ENCODE assay signal across 3 cellular contexts in the genomic region with DNA sequence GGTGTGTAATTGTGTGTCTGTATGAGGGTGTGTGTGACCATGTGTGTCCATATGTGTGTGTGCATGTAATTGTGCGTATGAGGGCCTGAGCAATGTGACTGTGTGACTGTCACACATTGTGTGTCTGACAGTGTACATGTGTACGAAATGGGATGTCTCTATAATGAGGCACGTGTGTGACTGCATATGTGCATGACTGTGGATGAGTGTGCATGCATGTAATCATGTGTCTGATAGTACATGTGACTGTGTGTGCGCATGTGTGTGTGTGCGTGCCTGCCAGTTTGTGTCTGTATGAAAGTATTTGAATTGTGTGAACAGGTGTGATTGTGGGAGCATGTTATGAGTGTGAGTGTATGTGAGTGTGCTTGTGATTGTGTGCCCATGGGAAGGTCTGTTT.
TF ChIP-seq lines count a peak whose summit lies in the region.

No MANE protein-coding gene starts in this region.

TF ChIP-seq in HepG2, 621 proteins besides CTCF, POLR2A, EP300 and RAD21:
- TF ChIP-seq, protein P1, sequence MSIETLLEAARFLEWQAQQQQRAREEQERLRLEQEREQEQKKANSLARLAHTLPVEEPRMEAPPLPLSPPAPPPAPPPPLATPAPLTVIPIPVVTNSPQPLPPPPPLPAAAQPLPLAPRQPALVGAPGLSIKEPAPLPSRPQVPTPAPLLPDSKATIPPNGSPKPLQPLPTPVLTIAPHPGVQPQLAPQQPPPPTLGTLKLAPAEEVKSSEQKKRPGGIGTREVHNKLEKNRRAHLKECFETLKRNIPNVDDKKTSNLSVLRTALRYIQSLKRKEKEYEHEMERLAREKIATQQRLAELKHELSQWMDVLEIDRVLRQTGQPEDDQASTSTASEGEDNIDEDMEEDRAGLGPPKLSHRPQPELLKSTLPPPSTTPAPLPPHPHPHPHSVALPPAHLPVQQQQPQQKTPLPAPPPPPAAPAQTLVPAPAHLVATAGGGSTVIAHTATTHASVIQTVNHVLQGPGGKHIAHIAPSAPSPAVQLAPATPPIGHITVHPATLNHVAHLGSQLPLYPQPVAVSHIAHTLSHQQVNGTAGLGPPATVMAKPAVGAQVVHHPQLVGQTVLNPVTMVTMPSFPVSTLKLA (IDR thresholded peaks at IDR 0.05) = peak; percentile 68
- TF ChIP-seq, protein P2, sequence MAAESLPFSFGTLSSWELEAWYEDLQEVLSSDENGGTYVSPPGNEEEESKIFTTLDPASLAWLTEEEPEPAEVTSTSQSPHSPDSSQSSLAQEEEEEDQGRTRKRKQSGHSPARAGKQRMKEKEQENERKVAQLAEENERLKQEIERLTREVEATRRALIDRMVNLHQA (CRISPR knock-in tag; IDR thresholded peaks at IDR 0.05) = no peak
- TF ChIP-seq, protein P3, sequence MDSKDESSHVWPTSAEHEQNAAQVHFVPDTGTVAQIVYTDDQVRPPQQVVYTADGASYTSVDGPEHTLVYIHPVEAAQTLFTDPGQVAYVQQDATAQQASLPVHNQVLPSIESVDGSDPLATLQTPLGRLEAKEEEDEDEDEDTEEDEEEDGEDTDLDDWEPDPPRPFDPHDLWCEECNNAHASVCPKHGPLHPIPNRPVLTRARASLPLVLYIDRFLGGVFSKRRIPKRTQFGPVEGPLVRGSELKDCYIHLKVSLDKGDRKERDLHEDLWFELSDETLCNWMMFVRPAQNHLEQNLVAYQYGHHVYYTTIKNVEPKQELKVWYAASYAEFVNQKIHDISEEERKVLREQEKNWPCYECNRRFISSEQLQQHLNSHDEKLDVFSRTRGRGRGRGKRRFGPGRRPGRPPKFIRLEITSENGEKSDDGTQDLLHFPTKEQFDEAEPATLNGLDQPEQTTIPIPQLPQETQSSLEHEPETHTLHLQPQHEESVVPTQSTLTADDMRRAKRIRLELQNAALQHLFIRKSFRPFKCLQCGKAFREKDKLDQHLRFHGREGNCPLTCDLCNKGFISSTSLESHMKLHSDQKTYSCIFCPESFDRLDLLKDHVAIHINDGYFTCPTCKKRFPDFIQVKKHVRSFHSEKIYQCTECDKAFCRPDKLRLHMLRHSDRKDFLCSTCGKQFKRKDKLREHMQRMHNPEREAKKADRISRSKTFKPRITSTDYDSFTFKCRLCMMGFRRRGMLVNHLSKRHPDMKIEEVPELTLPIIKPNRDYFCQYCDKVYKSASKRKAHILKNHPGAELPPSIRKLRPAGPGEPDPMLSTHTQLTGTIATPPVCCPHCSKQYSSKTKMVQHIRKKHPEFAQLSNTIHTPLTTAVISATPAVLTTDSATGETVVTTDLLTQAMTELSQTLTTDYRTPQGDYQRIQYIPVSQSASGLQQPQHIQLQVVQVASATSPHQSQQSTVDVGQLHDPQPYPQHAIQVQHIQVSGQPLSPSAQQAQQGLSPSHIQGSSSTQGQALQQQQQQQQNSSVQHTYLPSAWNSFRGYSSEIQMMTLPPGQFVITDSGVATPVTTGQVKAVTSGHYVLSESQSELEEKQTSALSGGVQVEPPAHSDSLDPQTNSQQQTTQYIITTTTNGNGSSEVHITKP (CRISPR knock-in tag; IDR thresholded peaks at IDR 0.05; ENCODE audit: low read depth) = no peak
- TF ChIP-seq ZNF235 (CRISPR knock-in tag; IDR thresholded peaks at IDR 0.05; ENCODE audit: borderline replicate concordance) = no peak

TF ChIP-seq in K562, 482 proteins besides CTCF, POLR2A, EP300 and RAD21:
- TF ChIP-seq, protein P4, sequence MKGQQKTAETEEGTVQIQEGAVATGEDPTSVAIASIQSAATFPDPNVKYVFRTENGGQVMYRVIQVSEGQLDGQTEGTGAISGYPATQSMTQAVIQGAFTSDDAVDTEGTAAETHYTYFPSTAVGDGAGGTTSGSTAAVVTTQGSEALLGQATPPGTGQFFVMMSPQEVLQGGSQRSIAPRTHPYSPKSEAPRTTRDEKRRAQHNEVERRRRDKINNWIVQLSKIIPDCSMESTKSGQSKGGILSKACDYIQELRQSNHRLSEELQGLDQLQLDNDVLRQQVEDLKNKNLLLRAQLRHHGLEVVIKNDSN (CRISPR knock-in tag; IDR thresholded peaks at IDR 0.05) = peak; percentile 66
- TF ChIP-seq ZNF41 (CRISPR knock-in tag; conservative IDR thresholded peaks at IDR 0.05) (no peak), ZNF75A (CRISPR knock-in tag; IDR thresholded peaks at IDR 0.05) (no peak), ZNF79 (CRISPR knock-in tag; IDR thresholded peaks at IDR 0.05; ENCODE audit: low read depth) (no peak)
- TF ChIP-seq, protein P5, sequence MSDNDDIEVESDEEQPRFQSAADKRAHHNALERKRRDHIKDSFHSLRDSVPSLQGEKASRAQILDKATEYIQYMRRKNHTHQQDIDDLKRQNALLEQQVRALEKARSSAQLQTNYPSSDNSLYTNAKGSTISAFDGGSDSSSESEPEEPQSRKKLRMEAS (CRISPR knock-in tag; IDR thresholded peaks at IDR 0.05) = 0 out of 2 replicates have a peak, but pooled peaks have one; percentile 19

TF ChIP-seq in H1, 55 proteins besides CTCF, POLR2A, EP300 and RAD21:
- TF ChIP-seq SIX5 (IDR thresholded peaks at IDR 0.05; ENCODE audit: low read depth, low read length) = no peak
- no peak for TF ChIP-seq SRF (IDR thresholded peaks at IDR 0.05; ENCODE audit: low read depth, low read length)
- no peak for TF ChIP-seq CBX8 (IDR thresholded peaks at IDR 0.05; ENCODE audit: borderline replicate concordance, low read depth, low read length)
- TF ChIP-seq JUN (IDR thresholded peaks at IDR 0.05; ENCODE audit: low read depth, low read length) = no peak
- TF ChIP-seq TBP (IDR thresholded peaks at IDR 0.05; ENCODE audit: low read depth, low read length) = no peak
- TF ChIP-seq SP4 (IDR thresholded peaks at IDR 0.05; ENCODE audit: low read length) = no peak
- no peak for TF ChIP-seq CBX5 (IDR thresholded peaks at IDR 0.05; ENCODE audit: low read depth, low read length)
- no peak for TF ChIP-seq YY1 (IDR thresholded peaks at IDR 0.05; ENCODE audit: low read depth, low read length)
- no peak for TF ChIP-seq EGR1 (IDR thresholded peaks at IDR 0.05; ENCODE audit: borderline replicate concordance, low read depth, low read length)
- no peak for TF ChIP-seq HDAC6 (IDR thresholded peaks at IDR 0.05; ENCODE audit: low read depth, low read length)
- no peak for TF ChIP-seq RFX5 (IDR thresholded peaks at IDR 0.05; ENCODE audit: borderline replicate concordance, low read depth, low read length)
- TF ChIP-seq HDAC2 (IDR thresholded peaks at IDR 0.05; ENCODE audit: borderline replicate concordance in 1 of 2, low read depth in 2 of 2, low read length in 2 of 2) = no peak
- no peak for TF ChIP-seq ASH2L (IDR thresholded peaks at IDR 0.05; ENCODE audit: low read length)
- TF ChIP-seq SIN3A (conservative IDR thresholded peaks at IDR 0.05 in 1 of 2, IDR thresholded peaks at IDR 0.05 in 1 of 2; ENCODE audit: low read depth in 1 of 2, low read length in 2 of 2) = no peak
